ENCODE assay signal across 16 cellular contexts in genomic region chr3:179038216-179038898, GRCh38. TPM values are rescaled to one million over a fixed set of nuclear protein-coding genes. Genes with fewer than 3 reads are reported as not detected.
A peak's percentile ranks its signal among the peaks of the same experiment; 100 is the strongest.
DNase-seq lines count a peak whose midpoint lies in the region; ATAC-seq and TF ChIP-seq lines count a peak whose summit lies in the region.
"Had no signal": no experiment of that assay in that cellular context is flagged by ENCODE, and none has a peak within 500 bp of the region (broad histone marks: within the 10 kb centered on the region; RNA-seq: fewer than 3 reads in every experiment).

No MANE protein-coding gene starts in this region.

- no peak overlapping the region for H2BK12ac ChIP-seq in neuronal stem cell (ENCODE audit: low read length)

- H3K9me3 Mint-ChIP-seq in T-helper 1 cell treated with Interleukin-12 subunit alpha and Interleukin-12 subunit beta and Interleukin-4 antibody, amounts not matched to agents 30 μg/mL and 1 μg/mL, for 36 hours, result no peaks in the 10 kb centered on the region
- peaks cover 16% of the 10 kb centered on the region for H3K9me3 Mint-ChIP-seq in activated naive CD8-positive, alpha-beta T cell treated with anti-CD3 and anti-CD28 coated beads for 36 hours
- peaks cover 0 to 36% (median 9%) of the 10 kb centered on the region in 11 donors for H3K9me3 Mint-ChIP-seq in naive thymus-derived CD4-positive, alpha-beta T cell

- H3K36me3 ChIP-seq in DND-41 (ENCODE audit: insufficient read depth, low read length) (no peaks in the 10 kb centered on the region; the same call in 1 of the 2 replicates), neuronal stem cell (replicated peaks in 1 of 2; ENCODE audit: control insufficient read depth in 2 of 2, insufficient read depth in 2 of 2, low read length in 2 of 2) (peaks cover 1 to 3% of the 10 kb centered on the region in 2 donors)
- H3K36me3 ChIP-seq in naive thymus-derived CD4-positive, alpha-beta T cell (ENCODE audit: control insufficient read depth in 2 of 3, insufficient read depth in 3 of 3, low read length in 3 of 3), result no peaks in the 10 kb centered on the region
- H3K36me3 ChIP-seq: left ventricle myocardium inferior had no signal

- peak overlapping the region; percentile 86 for H3K27ac ChIP-seq in DND-41 (ENCODE audit: low read length)
- H3K27ac ChIP-seq in naive thymus-derived CD4-positive, alpha-beta T cell (ENCODE audit: low read depth, low read length), result peak overlapping the region; percentile 69
- H3K27ac ChIP-seq in neuronal stem cell (replicated peaks; ENCODE audit: low read length), result no peak overlapping the region
- H3K27ac ChIP-seq: 22Rv1 had no signal

- no peak overlapping the region for H4K8ac ChIP-seq in neuronal stem cell (ENCODE audit: low read depth, low read length)

- peaks cover 38% of the 10 kb centered on the region for H3K4me1 Mint-ChIP-seq in T-helper 1 cell treated with Interleukin-12 subunit alpha and Interleukin-12 subunit beta and Interleukin-4 antibody, amounts not matched to agents 30 μg/mL and 1 μg/mL, for 36 hours (ENCODE audit: low read depth)
- H3K4me1 Mint-ChIP-seq in activated naive CD8-positive, alpha-beta T cell treated with anti-CD3 and anti-CD28 coated beads for 36 hours, result peaks cover 8% of the 10 kb centered on the region
- peaks cover 15 to 25% (median 23%) of the 10 kb centered on the region in 7 donors for H3K4me1 Mint-ChIP-seq in naive thymus-derived CD4-positive, alpha-beta T cell

- H2AFZ ChIP-seq in DND-41 (ENCODE audit: low read depth, low read length), result peak overlapping the region; percentile 74; the same call in 1 of the 2 replicates
- no peak overlapping the region for H2AFZ ChIP-seq in neuronal stem cell (ENCODE audit: low read length)

- H2BK15ac ChIP-seq in neuronal stem cell (ENCODE audit: low read length), result no peak overlapping the region

- H3K4me3 Mint-ChIP-seq in T-helper 1 cell treated with Interleukin-12 subunit alpha and Interleukin-12 subunit beta and Interleukin-4 antibody, amounts not matched to agents 30 μg/mL and 1 μg/mL, for 36 hours, result peak overlapping the region; percentile 71
- peak overlapping the region; percentile 44 for H3K4me3 Mint-ChIP-seq in activated naive CD8-positive, alpha-beta T cell treated with anti-CD3 and anti-CD28 coated beads for 36 hours
- peak overlapping the region in 4 of 10 donors; percentile 55 to 79 (median 70) for H3K4me3 Mint-ChIP-seq in naive thymus-derived CD4-positive, alpha-beta T cell
- H3K4me3 Mint-ChIP-seq: endodermal cell had no signal

- H2BK5ac ChIP-seq in neuronal stem cell (ENCODE audit: low read length), result no peak overlapping the region

- intact Hi-C loops in naive thymus-derived CD4-positive, alpha-beta T cell (cut with micrococcal nuclease), result loop anchor here in 1 of 2 donors (5.0 kb wide), 1 partner anchor 614 kb away; the partner anchor contains the start of gene USP13

- H3K4ac ChIP-seq in neuronal stem cell (ENCODE audit: low read length), result no peak overlapping the region

- no peak overlapping the region for H2AK5ac ChIP-seq in neuronal stem cell (ENCODE audit: low read depth, low read length)

- CTCF ChIA-PET in naive thymus-derived CD4-positive, alpha-beta T cell (lab: Charles Lee), result interaction anchor here (1.0 to 2.4 kb wide), 4 partner anchors 10 to 110 kb away, joined by 3 to 16 read pairs (median 4); partner anchors contain the start of gene PIK3CA

- H3K9me3 ChIP-seq in DND-41 (ENCODE audit: insufficient read depth, low read length, severe bottlenecking) (no peaks in the 10 kb centered on the region), neuronal stem cell (replicated peaks in 1 of 2; ENCODE audit: control insufficient read depth in 2 of 2, insufficient read depth in 1 of 2, low read depth in 1 of 2, low read length in 2 of 2) (no peaks in the 10 kb centered on the region)
- no peaks in the 10 kb centered on the region for H3K9me3 ChIP-seq in naive thymus-derived CD4-positive, alpha-beta T cell (ENCODE audit: control insufficient read depth in 2 of 3, low read length in 3 of 3)
- H3K9me3 ChIP-seq: left ventricle myocardium inferior had no signal

- POLR2A ChIA-PET in naive thymus-derived CD4-positive, alpha-beta T cell (lab: Charles Lee), result interaction anchor here (0.6 to 5.0 kb wide), 9 partner anchors 11 to 278 kb away, joined by 3 to 53 read pairs (median 6); partner anchors contain the start of genes PIK3CA and ZMAT3

- H4K20me1 ChIP-seq in DND-41 (ENCODE audit: insufficient read depth, low read length), result no peaks in the 10 kb centered on the region

- no peak overlapping the region for H3K23ac ChIP-seq in neuronal stem cell (ENCODE audit: low read depth, low read length, poor library complexity)

- peak overlapping the region; percentile 51 for H3K9ac ChIP-seq in DND-41 (ENCODE audit: low read depth, low read length)
- no peak overlapping the region for H3K9ac ChIP-seq in neuronal stem cell (ENCODE audit: low read depth, low read length, poor library complexity)

- peaks cover 21% of the 10 kb centered on the region for H3K36me3 Mint-ChIP-seq in T-helper 1 cell treated with Interleukin-12 subunit alpha and Interleukin-12 subunit beta and Interleukin-4 antibody, amounts not matched to agents 30 μg/mL and 1 μg/mL, for 36 hours (ENCODE audit: low read depth)
- H3K36me3 Mint-ChIP-seq in activated naive CD8-positive, alpha-beta T cell treated with anti-CD3 and anti-CD28 coated beads for 36 hours, result peaks cover 34% of the 10 kb centered on the region
- peaks cover 12 to 41% (median 26%) of the 10 kb centered on the region in 5 donors for H3K36me3 Mint-ChIP-seq in naive thymus-derived CD4-positive, alpha-beta T cell

- H3K4me1 ChIP-seq in DND-41 (ENCODE audit: insufficient read depth, low read length) (peaks cover 28% of the 10 kb centered on the region), neuronal stem cell (ENCODE audit: control insufficient read depth in 2 of 2, insufficient read depth in 1 of 2, low read depth in 1 of 2, low read length in 2 of 2) (peaks cover 0 to 2% of the 10 kb centered on the region in 2 donors)
- peaks cover 11 to 33% of the 10 kb centered on the region in 2 donors for H3K4me1 ChIP-seq in naive thymus-derived CD4-positive, alpha-beta T cell (ENCODE audit: control insufficient read depth in 2 of 2, insufficient read depth in 2 of 2, low read length in 2 of 2)

- TF ChIP-seq CTCF in DND-41 (IDR thresholded peaks at IDR 0.05; ENCODE audit: borderline replicate concordance, extremely low read depth, low read length, poor library complexity, severe bottlenecking), result no peak

- H3K27me3 ChIP-seq in DND-41 (ENCODE audit: insufficient read depth, low read length, poor library complexity), result no peaks in the 10 kb centered on the region
- H3K27me3 ChIP-seq in naive thymus-derived CD4-positive, alpha-beta T cell (ENCODE audit: control insufficient read depth in 2 of 2, insufficient read depth in 2 of 2, low read length in 2 of 2), result no peaks in the 10 kb centered on the region
- no peaks in the 10 kb centered on the region for H3K27me3 ChIP-seq in neuronal stem cell (ENCODE audit: control insufficient read depth in 3 of 3, insufficient read depth in 3 of 3, low read depth in 1 of 3, low read length in 3 of 3)

- H4K91ac ChIP-seq in neuronal stem cell (ENCODE audit: low read depth, low read length, poor library complexity), result no peak overlapping the region

- H2BK120ac ChIP-seq in neuronal stem cell (ENCODE audit: low read depth, low read length), result no peak overlapping the region

- no peaks in the 10 kb centered on the region for H3K27me3 Mint-ChIP-seq in T-helper 1 cell treated with Interleukin-12 subunit alpha and Interleukin-12 subunit beta and Interleukin-4 antibody, amounts not matched to agents 30 μg/mL and 1 μg/mL, for 36 hours (ENCODE audit: low read depth)
- H3K27me3 Mint-ChIP-seq in activated naive CD8-positive, alpha-beta T cell treated with anti-CD3 and anti-CD28 coated beads for 36 hours, result no peaks in the 10 kb centered on the region
- H3K27me3 Mint-ChIP-seq in naive thymus-derived CD4-positive, alpha-beta T cell, result no peaks in the 10 kb centered on the region

- WGBS in neuronal stem cell (ENCODE audit: extremely low coverage in 2 of 2, insufficient read length in 2 of 2, insufficient replicate concordance in 1 of 2), 2 donors, result no CpG with 5 or more reads among the region's 12 CpGs

- no peak overlapping the region for H3K14ac ChIP-seq in neuronal stem cell (ENCODE audit: low read length)

- H3K79me1 ChIP-seq in neuronal stem cell (ENCODE audit: low read depth, low read length), result peaks cover 5% of the 10 kb centered on the region

- DNase-seq in T-helper 1 cell (no peak), DND-41 (no peak), COLO829 (ENCODE audit: low spot score) (no peak), neuronal stem cell (ENCODE audit: low spot score) (no peak)
- no peak for DNase-seq in activated naive CD8-positive, alpha-beta T cell treated with anti-CD3 and anti-CD28 coated beads for 36 hours
- no peak for DNase-seq in naive thymus-derived CD4-positive, alpha-beta T cell
- DNase-seq in effector CD4-positive, alpha-beta T cell, result no peak
- DNase-seq: EL, endodermal cell, GOT3, left ventricle myocardium inferior, NCI-H1930, NCI-H510A treated with DMSO at 0.1 percent for 48 hours, substantia nigra had no signal

- ATAC-seq in DND-41 (ENCODE audit: insufficient read depth, low read depth), result no peak
- peak; percentile 27 for ATAC-seq in naive thymus-derived CD4-positive, alpha-beta T cell

- peak overlapping the region in 1 of 2 experiments; percentile 45; a peak in 2 of 4 replicates for H3K4me3 ChIP-seq in DND-41 (ENCODE audit: low read depth in 1 of 2, low read length in 2 of 2)
- peak overlapping the region; percentile 44 for H3K4me3 ChIP-seq in naive thymus-derived CD4-positive, alpha-beta T cell (ENCODE audit: low read length)
- no peak overlapping the region for H3K4me3 ChIP-seq in neuronal stem cell (ENCODE audit: low read length in 2 of 2)
- H3K4me3 ChIP-seq: left ventricle myocardium inferior had no signal

- peak overlapping the region; percentile 81 for H3K27ac Mint-ChIP-seq in T-helper 1 cell treated with Interleukin-12 subunit alpha and Interleukin-12 subunit beta and Interleukin-4 antibody, amounts not matched to agents 30 μg/mL and 1 μg/mL, for 36 hours
- no peak overlapping the region for H3K27ac Mint-ChIP-seq in activated naive CD8-positive, alpha-beta T cell treated with anti-CD3 and anti-CD28 coated beads for 36 hours
- peak overlapping the region in 1 of 9 donors; percentile 79 for H3K27ac Mint-ChIP-seq in naive thymus-derived CD4-positive, alpha-beta T cell
- H3K27ac Mint-ChIP-seq: endodermal cell had no signal

- no peak overlapping the region for H3K18ac ChIP-seq in neuronal stem cell (ENCODE audit: low read length)

- H3K4me2 ChIP-seq in DND-41 (ENCODE audit: insufficient read depth, low read length) (peak overlapping the region; percentile 63), neuronal stem cell (ENCODE audit: insufficient read depth, low read length, poor library complexity, severe bottlenecking) (no peak overlapping the region)

- H3K79me2 ChIP-seq in DND-41 (ENCODE audit: insufficient read depth, low read length), result peaks cover 13% of the 10 kb centered on the region; the same call in 1 of the 2 replicates

RNA-seq across cellular contexts. Expression of gene ZMAT3, which starts 33.3 kb away (rescaled TPM):
- 10 to 100 TPM; 10.6 to 10.7 TPM for total RNA-seq in activated naive CD8-positive, alpha-beta T cell treated with anti-CD3 and anti-CD28 coated beads for 36 hours
- 10 to 100 TPM; 20.6 to 23.7 (median 21.7) TPM for total RNA-seq in naive thymus-derived CD4-positive, alpha-beta T cell
- polyA plus RNA-seq in naive thymus-derived CD4-positive, alpha-beta T cell, result 10 to 100 TPM; 16.7 to 26.0 TPM
- polyA plus RNA-seq in neuronal stem cell (2013, experiment 1 of 2), result 17.1 TPM
- 17.8 TPM for polyA plus RNA-seq in neuronal stem cell (2013, experiment 2 of 2)
